ENCODE assay signal across 9 cellular contexts in the genomic region with DNA sequence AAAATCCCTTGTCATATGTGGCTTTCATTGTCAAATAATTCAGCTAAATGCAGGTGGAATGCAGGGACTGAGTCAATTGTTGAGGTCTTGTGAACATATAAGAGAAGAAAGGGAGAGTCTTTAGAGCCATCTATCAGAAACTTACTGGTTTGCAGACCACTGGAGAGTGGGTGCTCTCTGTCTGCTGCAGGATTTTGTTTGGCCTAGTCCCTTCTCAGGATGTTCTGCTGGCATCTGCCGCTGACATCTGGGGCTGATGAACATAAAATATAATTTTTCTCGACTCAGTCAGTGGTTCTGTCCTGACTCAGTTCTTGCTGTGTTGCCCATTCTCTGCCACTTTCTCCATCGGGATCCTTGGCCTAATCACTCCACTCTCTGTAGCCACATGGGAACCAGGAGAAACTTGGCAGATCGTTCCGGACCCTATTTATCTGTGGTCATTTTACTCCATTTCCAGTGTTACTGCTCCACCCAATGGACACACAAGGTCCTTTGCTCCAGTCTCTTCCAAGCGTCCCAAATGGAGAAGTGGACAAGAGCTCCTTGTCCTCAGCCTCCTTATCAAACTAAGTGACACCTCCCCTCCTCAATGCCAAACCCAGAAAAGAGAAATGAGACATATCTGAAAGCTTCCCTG.
DNase-seq lines count a peak whose midpoint lies in the region; ATAC-seq and TF ChIP-seq lines count a peak whose summit lies in the region.
"Had no signal": no experiment of that assay in that cellular context is flagged by ENCODE, and none has a peak within 500 bp of the region (broad histone marks: within the 10 kb centered on the region; RNA-seq: fewer than 3 reads in every experiment).

No MANE protein-coding gene starts in this region.

- H3K4me3 ChIP-seq in astrocyte of the cerebellum (ENCODE audit: low read depth, low read length) (no peak overlapping the region), tibial nerve (no peak overlapping the region)

- no peaks in the 10 kb centered on the region for H3K27me3 ChIP-seq in tibial nerve

- H3K4me1 ChIP-seq in tibial nerve = peaks cover 0 to 9% (median 0%) of the 10 kb centered on the region in 4 donors

- no peaks in the 10 kb centered on the region for H3K36me3 ChIP-seq in tibial nerve

- ATAC-seq in HG03354 (IDR thresholded peaks at IDR 0.05; ENCODE audit: poor library complexity, severe bottlenecking, unreplicated experiment) = no peak

- WGBS in tibial nerve, 2 donors = 29% methylated on average over 6 of the region's 6 CpGs

- DNase-seq in NCI-H1092 treated with DMSO at 0.1 percent for 48 hours (lab: John Stamatoyannopoulos, UW) (peak; percentile 5), NCI-H1092 (lab: John Stamatoyannopoulos, UW) (no peak), astrocyte of the cerebellum (ENCODE audit: low read depth) (peak; percentile 51), iPS-NIHi7 (ENCODE audit: extremely low spot score) (peak; percentile 67), tibial nerve (ENCODE audit: low spot score in 2 of 2) (peak in 1 of 2 donors; percentile 10), KG1 (lab: John Stamatoyannopoulos, UW) (no peak), D341Med (ENCODE audit: low spot score) (no peak)
- DNase-seq: NCI-H1048 had no signal

- H3K9me3 ChIP-seq in tibial nerve = no peaks in the 10 kb centered on the region

- TF ChIP-seq EP300 in tibial nerve (IDR thresholded peaks at IDR 0.05) = no peak

- peak; percentile 46 for TF ChIP-seq CTCF in astrocyte of the cerebellum (IDR thresholded peaks at IDR 0.05; ENCODE audit: low read depth, low read length, missing control alignments)
- peak in 3 of 5 experiments; percentile 32 to 66 (median 35) for TF ChIP-seq CTCF in tibial nerve (IDR thresholded peaks at IDR 0.05)

- H3K27ac ChIP-seq in tibial nerve = no peak overlapping the region

- in situ Hi-C loops in astrocyte of the cerebellum (cut with HindIII; ENCODE audit: low sequenced_read_pairs) = no loop called here

- no peak for TF ChIP-seq POLR2A in tibial nerve (IDR thresholded peaks at IDR 0.05)

Comparison
In these comparisons a context has a peak if more than half of its experiments do, and no peak if none do; other contexts are left out.
1. DNase-seq: peak in NCI-H1092 treated with DMSO at 0.1 percent for 48 hours (single experiment), astrocyte of the cerebellum (single experiment) and iPS-NIHi7 (single experiment); none in NCI-H1092 (single experiment), KG1 (single experiment) and D341Med (single experiment).